35 cellular contexts compared by ENCODE assay signal in genomic region chr18:61724532-61724931, GRCh38.
"Had no signal": no experiment of that assay in that cellular context is flagged by ENCODE, and none has a peak within 500 bp of the region (broad histone marks: within the 10 kb centered on the region; RNA-seq: fewer than 3 reads in every experiment).

No MANE protein-coding gene starts in this region.

- H3K27me3 ChIP-seq: MG63 had no signal

- DNase-seq: Kasumi-1, MG63, MM.1S, MV-4-11, NCI-H1048, NCI-H1092, NCI-H1092 treated with DMSO at 0.1 percent for 48 hours, NCI-H1105, NCI-H1105 treated with DMSO at 0.1 percent for 48 hours, NCI-H1417, NCI-H1417 treated with DMSO at 0.1 percent for 48 hours, NCI-H1436, NCI-H1436 treated with DMSO at 0.1 percent for 48 hours, NCI-H146, NCI-H1694, NCI-H1694 treated with DMSO at 0.1 percent for 48 hours, NCI-H187, NCI-H187 treated with DMSO at 0.1 percent for 48 hours, NCI-H1930, NCI-H2029, NCI-H2029 treated with DMSO at 0.1 percent for 48 hours, NCI-H2081, NCI-H2081 treated with DMSO at 0.1 percent for 48 hours, NCI-H2107, NCI-H2171, NCI-H2171 treated with DMSO at 0.1 percent for 48 hours, NCI-H2227 treated with DMSO at 0.1 percent for 48 hours, NCI-H226, NCI-H345, NCI-H446, NCI-H446 treated with DMSO at 0.1 percent for 48 hours, NCI-H510A, NCI-H510A treated with DMSO at 0.1 percent for 48 hours, NCI-H524, NCI-H524 treated with DMSO at 0.1 percent for 48 hours had no signal

- H3K36me3 ChIP-seq: MG63 had no signal

- H3K4me3 ChIP-seq: MG63 had no signal
